ENCODE assay signal across 11 cellular contexts in genomic region chr6:45548657-45549515, GRCh38.
DNase-seq lines count a peak whose midpoint lies in the region; ATAC-seq, FAIRE-seq and TF ChIP-seq lines count a peak whose summit lies in the region.
"Had no signal": no experiment of that assay in that cellular context is flagged by ENCODE, and none has a peak within 500 bp of the region (broad histone marks: within the 10 kb centered on the region; RNA-seq: fewer than 3 reads in every experiment).

No MANE protein-coding gene starts in this region.

- no peaks in the 10 kb centered on the region for H3K36me3 ChIP-seq in Panc1 (ENCODE audit: control insufficient read depth, insufficient read depth, low read length)

- CTCF ChIA-PET in AG04450 (lab: Charles Lee) (no interaction called here), Panc1 (lab: Charles Lee) (no interaction called here)

- no peak for FAIRE-seq in frontal cortex (lab: Jason Lieb, UNC)

- H3K4me3 ChIP-seq in AG04450 (ENCODE audit: low read depth, low read length) (no peak overlapping the region), Panc1 (ENCODE audit: low read depth in 2 of 2, low read length in 2 of 2) (no peak overlapping the region)
- H3K4me3 ChIP-seq: stomach had no signal

- POLR2A ChIA-PET in AG04450 (lab: Yijun Ruan, JAX) (no interaction called here), Panc1 (lab: Charles Lee) (no interaction called here)

- H3K27me3 ChIP-seq in AG04450 (ENCODE audit: control insufficient read depth, insufficient read depth, low read length): no peaks in the 10 kb centered on the region
- H3K27me3 ChIP-seq in Panc1 (ENCODE audit: control insufficient read depth, insufficient read depth, low read length): no peaks in the 10 kb centered on the region
- H3K27me3 ChIP-seq: stomach had no signal

- no TSS peak for BruUV-seq in Panc1 (replicated peaks; lab: Mats Ljungman, UMichigan)

- TF ChIP-seq CTCF in AG04450 (IDR thresholded peaks at IDR 0.05; ENCODE audit: low read depth, low read length) (no peak), Panc1 (IDR thresholded peaks at IDR 0.05) (no peak)

- H3K27ac ChIP-seq in AG04450 (ENCODE audit: low read depth, low read length): peak overlapping the region; percentile 35
- H3K27ac ChIP-seq in Panc1 (ENCODE audit: low read length): no peak overlapping the region
- H3K27ac ChIP-seq: C4-2B, parathyroid adenoma, stomach had no signal

- H3K9me3 ChIP-seq in AG04450 (ENCODE audit: control insufficient read depth, insufficient read depth, low read length): no peaks in the 10 kb centered on the region
- H3K9me3 ChIP-seq in Panc1 (ENCODE audit: control insufficient read depth, insufficient read depth, low read depth, low read length): no peaks in the 10 kb centered on the region
- H3K9me3 ChIP-seq: stomach had no signal

- no peak for DNase-seq in AG04450 (ENCODE audit: low read depth, low spot score)
- DNase-seq in Panc1 (ENCODE audit: low read depth, low spot score): no peak
- DNase-seq in stimulated activated CD8-positive, alpha-beta memory T cell treated with anti-CD3 and anti-CD28 coated beads, Interleukin-4, amount 100 ng/mL, for 48 hours: no peak
- DNase-seq in T-helper 1 cell: no peak
- DNase-seq in hippocampal formation (lab: John Stamatoyannopoulos, UW): no peak
- DNase-seq in frontal cortex (ENCODE audit: low spot score in 2 of 2): no peak
- DNase-seq: stomach had no signal

- no peaks in the 10 kb centered on the region for H3K4me1 ChIP-seq in Panc1 (ENCODE audit: control insufficient read depth, insufficient read depth, low read length)
- H3K4me1 ChIP-seq: parathyroid adenoma, stomach had no signal

- ATAC-seq in GM19328 (IDR thresholded peaks at IDR 0.05; ENCODE audit: unreplicated experiment): peak; percentile 64
- peak; percentile 92 for ATAC-seq in HG02973 (IDR thresholded peaks at IDR 0.05; ENCODE audit: unreplicated experiment)
- ATAC-seq in Panc1: 0 out of 2 replicates have a peak, but pooled peaks have one; percentile 26

- in situ Hi-C loops in Panc1 (cut with HindIII; ENCODE audit: low pct_unique_long_range_greater_than_20kb, low sequenced_read_pairs): no loop called here

- intact Hi-C loops in Panc1 (cut with micrococcal nuclease; ENCODE audit: unreplicated experiment): no loop called here

Comparison
In these comparisons a context has a peak if more than half of its experiments do, and no peak if none do; other contexts are left out.
1. ATAC-seq: peak in every context shown above with its lines; median percentile 92 in HG02973; 64 in GM19328; 26 in Panc1.